ENCODE assay signal across 11 cellular contexts in the genomic region with DNA sequence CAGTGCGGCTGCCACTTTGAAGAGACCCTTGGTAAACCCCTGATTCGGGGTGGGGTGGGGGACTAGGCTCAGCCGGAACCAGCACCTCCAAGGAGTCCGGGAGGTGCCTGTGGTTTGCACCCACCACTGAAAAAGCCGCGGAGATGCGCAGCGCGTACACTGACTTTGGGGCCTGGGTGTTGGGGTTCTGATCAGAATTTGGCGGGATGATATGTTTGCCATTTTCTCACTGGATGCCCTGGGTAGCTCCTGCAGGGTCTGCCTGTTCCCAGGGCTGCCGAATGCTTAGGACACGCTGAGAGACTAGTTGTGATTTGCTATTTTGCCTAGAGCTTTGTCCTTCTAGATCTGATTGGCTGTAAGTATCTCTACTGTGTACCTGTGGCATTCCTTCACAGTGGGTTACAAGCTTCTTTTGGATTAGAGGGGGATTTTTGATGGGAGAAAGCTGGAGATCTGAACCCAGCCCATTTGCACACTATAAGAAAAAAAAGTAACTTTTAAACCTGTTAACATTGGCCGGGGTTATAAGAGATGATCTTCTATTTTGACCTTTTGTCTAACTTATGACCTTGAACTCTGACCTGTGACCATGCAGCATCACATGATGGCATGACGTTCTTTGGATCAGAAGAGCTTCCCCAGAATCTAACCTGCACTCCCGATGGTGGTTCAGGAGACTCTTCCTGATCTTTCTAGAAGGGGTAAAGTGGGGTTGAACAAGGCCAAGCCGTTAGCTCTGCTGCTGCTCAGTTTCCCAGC. TPM values are rescaled to one million over a fixed set of nuclear protein-coding genes. Genes with fewer than 3 reads are reported as not detected.
DNase-seq lines count a peak whose midpoint lies in the region; ATAC-seq, FAIRE-seq and TF ChIP-seq lines count a peak whose summit lies in the region.
"Had no signal": no experiment of that assay in that cellular context is flagged by ENCODE, and none has a peak within 500 bp of the region (broad histone marks: within the 10 kb centered on the region; RNA-seq: fewer than 3 reads in every experiment).

No MANE protein-coding gene starts in this region.

- intact Hi-C loops in left ventricle myocardium superior (cut with micrococcal nuclease), result no loop called here
- intact Hi-C loops in left cardiac atrium (cut with DNase I), result no loop called here

- FAIRE-seq in RCC 7860 (lab: Jason Lieb, UNC), result no peak

- H3K36me3 Mint-ChIP-seq in activated T-cell treated with anti-CD3 and anti-CD28 coated beads, Interleukin-2, amount 50 U/mL, for 72 hours (ENCODE audit: insufficient read depth in 2 of 2), result no peaks in the 10 kb centered on the region
- H3K36me3 Mint-ChIP-seq in T-helper 2 cell treated with Interferon-gamma antibody and Interleukin-4, amounts not matched to agents 5 μg/mL and 100 μg/mL, for 36 hours (ENCODE audit: low read depth), result no peaks in the 10 kb centered on the region

- DNase-seq in left ventricle myocardium superior (peak; percentile 34), left cardiac atrium (no peak), right atrium auricular region (ENCODE audit: low spot score) (no peak), NCI-H187 (lab: John Stamatoyannopoulos, UW) (no peak), RCC 7860 (ENCODE audit: low spot score) (no peak)
- no peak for DNase-seq in activated T-cell treated with anti-CD3 and anti-CD28 coated beads, Interleukin-2, amount 50 U/mL, for 72 hours
- DNase-seq in T-helper 2 cell treated with Interferon-gamma antibody and Interleukin-4, amounts not matched to agents 5 μg/mL and 100 μg/mL, for 36 hours (ENCODE audit: low spot score), result no peak
- DNase-seq: NCI-H1105 had no signal

- H3K27me3 ChIP-seq in right atrium auricular region (no peaks in the 10 kb centered on the region), rectal smooth muscle tissue (ENCODE audit: control insufficient read depth, insufficient read depth, low read length) (no peaks in the 10 kb centered on the region)

- H3K9me3 Mint-ChIP-seq in activated T-cell treated with anti-CD3 and anti-CD28 coated beads, Interleukin-2, amount 50 U/mL, for 72 hours, result no peaks in the 10 kb centered on the region
- no peaks in the 10 kb centered on the region for H3K9me3 Mint-ChIP-seq in T-helper 2 cell treated with Interferon-gamma antibody and Interleukin-4, amounts not matched to agents 5 μg/mL and 100 μg/mL, for 36 hours

- no peaks in the 10 kb centered on the region for H3K9me3 ChIP-seq in right atrium auricular region

- H3K4me1 ChIP-seq in right atrium auricular region, result peaks cover 0 to 21% of the 10 kb centered on the region in 2 donors
- peaks cover 29% of the 10 kb centered on the region for H3K4me1 ChIP-seq in rectal smooth muscle tissue (ENCODE audit: control insufficient read depth, insufficient read depth, low read length)

- ATAC-seq in left ventricle myocardium superior (no peak), left cardiac atrium (no peak)
- no peak for ATAC-seq in activated T-cell treated with anti-CD3 and anti-CD28 coated beads, Interleukin-2, amount 50 U/mL, for 72 hours (replicated peaks in 1 of 2)

- H3K4me3 ChIP-seq in right atrium auricular region (peak overlapping the region; percentile 29 to 55), rectal smooth muscle tissue (ENCODE audit: low read length) (peak overlapping the region; percentile 56)

- no peak overlapping the region for H3K4me3 Mint-ChIP-seq in activated T-cell treated with anti-CD3 and anti-CD28 coated beads, Interleukin-2, amount 50 U/mL, for 72 hours
- no peak overlapping the region for H3K4me3 Mint-ChIP-seq in T-helper 2 cell treated with Interferon-gamma antibody and Interleukin-4, amounts not matched to agents 5 μg/mL and 100 μg/mL, for 36 hours
- H3K4me3 Mint-ChIP-seq: B cell had no signal

- H3K27ac ChIP-seq in right atrium auricular region (peak overlapping the region; percentile 83), rectal smooth muscle tissue (ENCODE audit: low read depth, low read length) (peak overlapping the region; percentile 79)

- peaks cover 4% of the 10 kb centered on the region for H3K27me3 Mint-ChIP-seq in activated T-cell treated with anti-CD3 and anti-CD28 coated beads, Interleukin-2, amount 50 U/mL, for 72 hours (ENCODE audit: low read depth)
- no peaks in the 10 kb centered on the region for H3K27me3 Mint-ChIP-seq in T-helper 2 cell treated with Interferon-gamma antibody and Interleukin-4, amounts not matched to agents 5 μg/mL and 100 μg/mL, for 36 hours (ENCODE audit: low read depth)

- no peak for TF ChIP-seq CTCF in right atrium auricular region (IDR thresholded peaks at IDR 0.05)

- H3K9ac ChIP-seq in rectal smooth muscle tissue (ENCODE audit: low read length), result peak overlapping the region; percentile 1

- no peaks in the 10 kb centered on the region for H3K4me1 Mint-ChIP-seq in activated T-cell treated with anti-CD3 and anti-CD28 coated beads, Interleukin-2, amount 50 U/mL, for 72 hours (ENCODE audit: low read depth)
- H3K4me1 Mint-ChIP-seq in T-helper 2 cell treated with Interferon-gamma antibody and Interleukin-4, amounts not matched to agents 5 μg/mL and 100 μg/mL, for 36 hours (ENCODE audit: low read depth), result no peaks in the 10 kb centered on the region
- H3K4me1 Mint-ChIP-seq: B cell had no signal

- no peaks in the 10 kb centered on the region for H3K36me3 ChIP-seq in right atrium auricular region
- H3K36me3 ChIP-seq in rectal smooth muscle tissue (ENCODE audit: control insufficient read depth, insufficient read depth, low read length), result no peaks in the 10 kb centered on the region

- no peak overlapping the region for H3K27ac Mint-ChIP-seq in activated T-cell treated with anti-CD3 and anti-CD28 coated beads, Interleukin-2, amount 50 U/mL, for 72 hours
- no peak overlapping the region for H3K27ac Mint-ChIP-seq in T-helper 2 cell treated with Interferon-gamma antibody and Interleukin-4, amounts not matched to agents 5 μg/mL and 100 μg/mL, for 36 hours
- H3K27ac Mint-ChIP-seq: B cell had no signal

RNA-seq across cellular contexts. Expression of a gene that starts 1.6 kb away (rescaled TPM):
- total RNA-seq in left ventricle myocardium superior (3.0 TPM), left cardiac atrium (1 to 10 TPM; 4.5 to 5.1 TPM), right atrium auricular region (1 to 10 TPM; 3.4 to 4.0 TPM)
- total RNA-seq in activated T-cell treated with anti-CD3 and anti-CD28 coated beads, Interleukin-2, amount 50 U/mL, for 72 hours, result not detected
- total RNA-seq: B cell, dermis microvascular lymphatic vessel endothelial cell had no signal
